Comparison of ENCODE assay signal across 9 cellular contexts in genomic region chr5:157269165-157269671, GRCh38. TPM values are rescaled to one million over a fixed set of nuclear protein-coding genes. Genes with fewer than 3 reads are reported as not detected.
A peak's percentile ranks its signal among the peaks of the same experiment; 100 is the strongest.
DNase-seq lines count a peak whose midpoint lies in the region; ATAC-seq, FAIRE-seq and TF ChIP-seq lines count a peak whose summit lies in the region.
"Had no signal": no experiment of that assay in that cellular context is flagged by ENCODE, and none has a peak within 500 bp of the region (broad histone marks: within the 10 kb centered on the region; RNA-seq: fewer than 3 reads in every experiment).

No MANE protein-coding gene starts in this region.

- POLR2A ChIA-PET in K562 (lab: Yijun Ruan, JAX) = no interaction called here

- H3K27me3 ChIP-seq in K562 (ENCODE audit: control insufficient read depth in 2 of 2, insufficient read depth in 2 of 2, low read length in 2 of 2) (peaks cover 2 to 28% of the 10 kb centered on the region in 2 experiments), neural cell (ENCODE audit: insufficient read depth, low read depth, low read length) (no peaks in the 10 kb centered on the region)
- H3K27me3 ChIP-seq: colonic mucosa had no signal

- H3K9me2 ChIP-seq in neural cell (ENCODE audit: insufficient read depth, low read length) = no peaks in the 10 kb centered on the region

- no peak for ATAC-seq in K562

- H3K4me1 ChIP-seq in K562 (replicated peaks in 1 of 2; ENCODE audit: control insufficient read depth in 2 of 2, insufficient read depth in 2 of 2, low read length in 2 of 2) = peaks cover 12 to 17% of the 10 kb centered on the region in 2 experiments; a peak in 4 of 5 replicates

- H3K9ac ChIP-seq in K562 (ENCODE audit: insufficient read depth in 1 of 2, low read depth in 2 of 2, low read length in 2 of 2) (no peak overlapping the region), neural cell (ENCODE audit: low read length) (no peak overlapping the region)

- CTCF ChIA-PET in K562 (lab: Yijun Ruan, JAX; ENCODE audit: low intra/inter-chr PET ratio) = no interaction called here

- intact Hi-C loops in K562 (cut with micrococcal nuclease) = no loop called here

- H3K36me3 ChIP-seq in K562 (ENCODE audit: control insufficient read depth, insufficient read depth, low read length) = no peaks in the 10 kb centered on the region
- H3K36me3 ChIP-seq in neural cell (ENCODE audit: insufficient read depth, low read length) = no peaks in the 10 kb centered on the region
- H3K36me3 ChIP-seq: colonic mucosa had no signal

- H3K79me2 ChIP-seq in K562 (ENCODE audit: control insufficient read depth, insufficient read depth, low read length) (no peaks in the 10 kb centered on the region), neural cell (replicated peaks; ENCODE audit: insufficient read depth, low read length) (peaks cover 66% of the 10 kb centered on the region)

- DNase-seq in NCI-H2029 (lab: John Stamatoyannopoulos, UW) (peak; percentile 60), K562 (ENCODE audit: extremely low read depth in 1 of 4, low spot score in 3 of 4) (no peak), NCI-H748 treated with DMSO at 0.1 percent for 48 hours (lab: John Stamatoyannopoulos, UW) (no peak), DMS 273 treated with DMSO at 0.1 percent for 48 hours (lab: John Stamatoyannopoulos, UW) (no peak), NCI-H1436 (lab: John Stamatoyannopoulos, UW) (no peak)
- DNase-seq: colonic mucosa, T1000 had no signal

- TF ChIP-seq CTCF in K562 (IDR thresholded peaks at IDR 0.05 in 2 of 3, conservative IDR thresholded peaks at IDR 0.05 in 1 of 3; ENCODE audit: insufficient read depth in 2 of 3, low read depth in 1 of 3, low read length in 3 of 3) (no peak), neural cell (IDR thresholded peaks at IDR 0.05; ENCODE audit: poor library complexity, severe bottlenecking) (no peak)

- H4K20me1 ChIP-seq in K562 (replicated peaks; ENCODE audit: control insufficient read depth, insufficient read depth, low read length) = no peaks in the 10 kb centered on the region
- no peaks in the 10 kb centered on the region for H4K20me1 ChIP-seq in neural cell (ENCODE audit: insufficient read depth)

- no peak overlapping the region for H2AFZ ChIP-seq in K562 (ENCODE audit: low read depth, low read length)
- no peak overlapping the region for H2AFZ ChIP-seq in neural cell (ENCODE audit: low read depth, low read length)

- 20% methylated on average over 6 of the region's 6 CpGs for WGBS in K562 (ENCODE audit: insufficient coverage, low coverage, missing lambda C conversion rate)

- no peaks in the 10 kb centered on the region for H3K9me1 ChIP-seq in K562 (ENCODE audit: control insufficient read depth, insufficient read depth, low read length)

- H3K27ac ChIP-seq in K562 (ENCODE audit: extremely low read depth, low read depth, low read length) (no peak overlapping the region), neural cell (ENCODE audit: low read length) (no peak overlapping the region)
- H3K27ac ChIP-seq: colonic mucosa had no signal

- peak; percentile 15 for TF ChIP-seq POLR2A in GM15510 (IDR thresholded peaks at IDR 0.05; ENCODE audit: borderline replicate concordance, extremely low read depth, insufficient read length)
- no peak for TF ChIP-seq POLR2A in K562 (conservative IDR thresholded peaks at IDR 0.05)

- H3F3A ChIP-seq in neural cell (ENCODE audit: insufficient read depth, low read length, poor library complexity, severe bottlenecking) = no peaks in the 10 kb centered on the region

- H3K9me3 ChIP-seq in K562 (replicated peaks; ENCODE audit: control insufficient read depth, insufficient read depth, low read depth, low read length) (no peaks in the 10 kb centered on the region), neural cell (ENCODE audit: low read length) (no peaks in the 10 kb centered on the region)
- H3K9me3 ChIP-seq: colonic mucosa had no signal

- TF ChIP-seq EP300 in K562 (IDR thresholded peaks at IDR 0.05; ENCODE audit: low read length) (no peak), neural cell (conservative IDR thresholded peaks at IDR 0.05; ENCODE audit: poor library complexity, severe bottlenecking) (no peak)

- no TSS peak for BruUV-seq in K562 (replicated peaks; lab: Mats Ljungman, UMichigan)

- in situ Hi-C loops in K562 (cut with MboI) = no loop called here

- no peak overlapping the region for H3K4me2 ChIP-seq in K562 (ENCODE audit: insufficient read depth, low read length)
- no peak overlapping the region for H3K4me2 ChIP-seq in neural cell (ENCODE audit: low read length)

- FAIRE-seq in K562 (lab: Jason Lieb, UNC) = no peak

- TF ChIP-seq RAD21 in K562 (CRISPR knock-in tag; conservative IDR thresholded peaks at IDR 0.05 in 1 of 2, IDR thresholded peaks at IDR 0.05 in 1 of 2) = no peak
- no peak for TF ChIP-seq RAD21 in neural cell (conservative IDR thresholded peaks at IDR 0.05)

- H3K4me3 ChIP-seq in K562 (no peak overlapping the region), neural cell (ENCODE audit: low read length) (peak overlapping the region; percentile 23)
- H3K4me3 ChIP-seq: colonic mucosa had no signal

TF ChIP-seq in K562, 482 proteins besides CTCF, POLR2A, EP300 and RAD21:
- no peak for TF ChIP-seq HSF4 (CRISPR knock-in tag; IDR thresholded peaks at IDR 0.05; ENCODE audit: borderline replicate concordance)
- 0 out of 2 replicates have a peak, but pooled peaks have one; percentile 45 for TF ChIP-seq CEBPB (tag; IDR thresholded peaks at IDR 0.05)
- TF ChIP-seq ZFP36 (IDR thresholded peaks at IDR 0.05; ENCODE audit: low read depth, low read length, partially characterized antibody) = no peak
- no peak for TF ChIP-seq ZNF830 (CRISPR knock-in tag; IDR thresholded peaks at IDR 0.05)
- TF ChIP-seq CEBPG (CRISPR knock-in tag; IDR thresholded peaks at IDR 0.05) = no peak
- TF ChIP-seq CEBPG (tag; conservative IDR thresholded peaks at IDR 0.05 in 1 of 2, IDR thresholded peaks at IDR 0.05 in 1 of 2) = peak in 1 of 2 experiments; percentile 67; a peak in 3 of 4 replicates
- TF ChIP-seq POLR3A (IDR thresholded peaks at IDR 0.05; ENCODE audit: borderline replicate concordance, extremely low read depth, insufficient read depth, insufficient read length) = no peak
- no peak for TF ChIP-seq ASH1L (IDR thresholded peaks at IDR 0.05; ENCODE audit: borderline replicate concordance, low read depth, partially characterized antibody)

TF ChIP-seq in neural cell, 6 proteins besides CTCF, POLR2A, EP300 and RAD21:
- no peak for TF ChIP-seq POLR2AphosphoS5 (IDR thresholded peaks at IDR 0.05)
- TF ChIP-seq, protein P1, sequence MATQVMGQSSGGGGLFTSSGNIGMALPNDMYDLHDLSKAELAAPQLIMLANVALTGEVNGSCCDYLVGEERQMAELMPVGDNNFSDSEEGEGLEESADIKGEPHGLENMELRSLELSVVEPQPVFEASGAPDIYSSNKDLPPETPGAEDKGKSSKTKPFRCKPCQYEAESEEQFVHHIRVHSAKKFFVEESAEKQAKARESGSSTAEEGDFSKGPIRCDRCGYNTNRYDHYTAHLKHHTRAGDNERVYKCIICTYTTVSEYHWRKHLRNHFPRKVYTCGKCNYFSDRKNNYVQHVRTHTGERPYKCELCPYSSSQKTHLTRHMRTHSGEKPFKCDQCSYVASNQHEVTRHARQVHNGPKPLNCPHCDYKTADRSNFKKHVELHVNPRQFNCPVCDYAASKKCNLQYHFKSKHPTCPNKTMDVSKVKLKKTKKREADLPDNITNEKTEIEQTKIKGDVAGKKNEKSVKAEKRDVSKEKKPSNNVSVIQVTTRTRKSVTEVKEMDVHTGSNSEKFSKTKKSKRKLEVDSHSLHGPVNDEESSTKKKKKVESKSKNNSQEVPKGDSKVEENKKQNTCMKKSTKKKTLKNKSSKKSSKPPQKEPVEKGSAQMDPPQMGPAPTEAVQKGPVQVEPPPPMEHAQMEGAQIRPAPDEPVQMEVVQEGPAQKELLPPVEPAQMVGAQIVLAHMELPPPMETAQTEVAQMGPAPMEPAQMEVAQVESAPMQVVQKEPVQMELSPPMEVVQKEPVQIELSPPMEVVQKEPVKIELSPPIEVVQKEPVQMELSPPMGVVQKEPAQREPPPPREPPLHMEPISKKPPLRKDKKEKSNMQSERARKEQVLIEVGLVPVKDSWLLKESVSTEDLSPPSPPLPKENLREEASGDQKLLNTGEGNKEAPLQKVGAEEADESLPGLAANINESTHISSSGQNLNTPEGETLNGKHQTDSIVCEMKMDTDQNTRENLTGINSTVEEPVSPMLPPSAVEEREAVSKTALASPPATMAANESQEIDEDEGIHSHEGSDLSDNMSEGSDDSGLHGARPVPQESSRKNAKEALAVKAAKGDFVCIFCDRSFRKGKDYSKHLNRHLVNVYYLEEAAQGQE (IDR thresholded peaks at IDR 0.05; ENCODE audit: borderline replicate concordance) = no peak
- no peak for TF ChIP-seq SMC3 (conservative IDR thresholded peaks at IDR 0.05; ENCODE audit: poor library complexity)
- no peak for TF ChIP-seq MXI1 (conservative IDR thresholded peaks at IDR 0.05; ENCODE audit: poor library complexity, severe bottlenecking)

RNA-seq across cellular contexts. Expression of gene CYFIP2, which starts 3.3 kb away (rescaled TPM):
- total RNA-seq in K562 (2011; cell fraction: chromatin; rRNA removed; ENCODE audit: low replicate concordance) = 0.39 and 0.42 TPM in 2 replicates
- 1.6 TPM in 1 of 2 replicates, not detected in the other for total RNA-seq in K562 (2011; cell fraction: nucleolus; rRNA removed)
- total RNA-seq in K562 (2011; cell fraction: nucleoplasm; rRNA removed) = 0.38 and 1.2 TPM in 2 replicates
- 1.2 and 2.4 TPM in 2 replicates for total RNA-seq in K562 (2014; rRNA removed)
- total RNA-seq in K562 (2014; rRNA removed; fragmentation: Illumina TruSeq; extraction: Trizol) = 1.5 TPM in 2 replicates
- total RNA-seq in K562 (2015; rRNA removed; fragmentation: Illumina TruSeq; extraction: Trizol) = 0.76 and 0.83 TPM in 2 replicates
- total RNA-seq in K562 (2021) = 2.9 and 3.6 TPM in 2 replicates
- not detected in 2 replicates for polyA plus RNA-seq in K562 (2011; rRNA removed)
- 0.09 TPM in 1 of 2 replicates, not detected in the other for polyA plus RNA-seq in K562 (2011; cell fraction: cytosol; rRNA removed)
- 0.24 TPM in 1 of 2 replicates, not detected in the other for polyA plus RNA-seq in K562 (2011; cell fraction: nucleus; rRNA removed)
- polyA plus RNA-seq in K562 (2012) = 5.8 and 50.1 TPM in 2 replicates
- polyA plus RNA-seq in K562 (2014; fragmentation: Illumina TruSeq; extraction: Trizol) = 1.8 and 2.2 TPM in 2 replicates
- polyA plus RNA-seq in K562 (2014; fragmentation: Nextera tagmentation; extraction: Ambion mirVana) = 1 to 10 TPM; 1.1 to 1.3 TPM
- polyA plus RNA-seq in K562 (2014; rRNA removed) = 1.5 TPM in 2 replicates
- not detected in 2 replicates for polyA minus RNA-seq in K562 (2011; rRNA and poly(A)+ RNA removed)
- polyA minus RNA-seq in K562 (2011; cell fraction: cytosol; rRNA and poly(A)+ RNA removed) = not detected in 2 replicates
- 0.27 TPM in 1 of 2 replicates, not detected in the other for polyA minus RNA-seq in K562 (2011; cell fraction: nucleus; rRNA and poly(A)+ RNA removed)
- 59.7 and 65.1 TPM in 2 replicates for polyA plus RNA-seq in neural cell
- 154 and 187 TPM in 2 replicates for polyA minus RNA-seq in neural cell
